ENCODE assay signal across 22 cellular contexts in genomic region chr14:105178069-105178867, GRCh38. TPM values are rescaled to one million over a fixed set of nuclear protein-coding genes. Genes with fewer than 3 reads are reported as not detected.
DNase-seq lines count a peak whose midpoint lies in the region; ATAC-seq and TF ChIP-seq lines count a peak whose summit lies in the region.
"Had no signal": no experiment of that assay in that cellular context is flagged by ENCODE, and none has a peak within 500 bp of the region (broad histone marks: within the 10 kb centered on the region; RNA-seq: fewer than 3 reads in every experiment).

No MANE protein-coding gene starts in this region.

- peaks cover 0 to 2% of the 10 kb centered on the region in 2 donors for H3K27me3 Mint-ChIP-seq in CD8-positive, alpha-beta memory T cell

- peak overlapping the region in 1 of 8 donors; percentile 54 for H3K27ac Mint-ChIP-seq in CD8-positive, alpha-beta memory T cell
- H3K27ac Mint-ChIP-seq: activated T-helper 2 cell treated with anti-CD3 and anti-CD28 coated beads, Interferon-gamma antibody, Interleukin-2, Interleukin-4, amounts not matched to agents 10 μg/mL and 5 μg/mL and 100 μg/mL, durations not matched to agents 14 hours and 24 hours and 36 hours; endodermal cell had no signal

- H3K4me1 ChIP-seq in CD8-positive, alpha-beta memory T cell (ENCODE audit: insufficient read depth, low read length): peaks cover 33% of the 10 kb centered on the region
- H3K4me1 ChIP-seq in foreskin keratinocyte: peaks cover 10% of the 10 kb centered on the region

- POLR2A ChIA-PET in CD8-positive, alpha-beta memory T cell (lab: Charles Lee): no interaction called here

- H3K4me1 Mint-ChIP-seq in CD8-positive, alpha-beta memory T cell: peaks cover 11 to 42% (median 16%) of the 10 kb centered on the region in 3 donors
- H3K4me1 Mint-ChIP-seq: endodermal cell had no signal

- no peak overlapping the region for H3K27ac ChIP-seq in CD8-positive, alpha-beta memory T cell (ENCODE audit: low read depth, low read length)
- H3K27ac ChIP-seq in foreskin keratinocyte: no peak overlapping the region
- no peak overlapping the region for H3K27ac ChIP-seq in substantia nigra (ENCODE audit: low read depth, low read length, poor library complexity, severe bottlenecking)
- H3K27ac ChIP-seq: brain microvascular endothelial cell, upper lobe of left lung had no signal

- CTCF ChIA-PET in CD8-positive, alpha-beta memory T cell (lab: Charles Lee): interaction anchor here (1.5 kb wide), 1 partner anchor 23 kb away, joined by 4 read pairs; no protein-coding TSS in a partner anchor

- DNase-seq in NCI-H2081 (lab: John Stamatoyannopoulos, UW): peak; percentile 38 to 54
- no peak for DNase-seq in NCI-H2081 treated with DMSO at 0.1 percent for 48 hours (lab: John Stamatoyannopoulos, UW)
- no peak for DNase-seq in CD8-positive, alpha-beta memory T cell
- peak; percentile 53 for DNase-seq in NCI-H69 (lab: John Stamatoyannopoulos, UW)
- no peak for DNase-seq in foreskin keratinocyte
- DNase-seq in substantia nigra (lab: John Stamatoyannopoulos, UW): no peak
- DNase-seq: 8988T; activated CD4-positive, alpha-beta T cell treated with anti-CD3 and anti-CD28 coated beads, Interleukin-2, amount 50 U/mL, for 4 hours; activated CD8-positive, alpha-beta memory T cell treated with anti-CD3 and anti-CD28 coated beads, Interleukin-2, amount 50 U/mL, for 48 hours; AML-193; brain microvascular endothelial cell; Calu3; EL; endodermal cell; MM.1S; NCI-H146; NCI-H446 treated with DMSO at 0.1 percent for 48 hours; stimulated activated CD4-positive, alpha-beta T cell treated with anti-CD3 and anti-CD28 coated beads, Interleukin-4, amount 100 ng/mL, for 4 hours had no signal

- peak overlapping the region in 4 of 7 donors; percentile 41 to 76 (median 46) for H3K4me3 Mint-ChIP-seq in CD8-positive, alpha-beta memory T cell
- H3K4me3 Mint-ChIP-seq: endodermal cell had no signal

- H3K27me3 ChIP-seq in CD8-positive, alpha-beta memory T cell (ENCODE audit: insufficient read depth, low read length, poor library complexity, severe bottlenecking): no peaks in the 10 kb centered on the region
- H3K27me3 ChIP-seq in foreskin keratinocyte: peaks cover 2% of the 10 kb centered on the region
- H3K27me3 ChIP-seq: brain microvascular endothelial cell, upper lobe of left lung had no signal

- no peaks in the 10 kb centered on the region for H3K9me3 ChIP-seq in CD8-positive, alpha-beta memory T cell (ENCODE audit: low read length)
- H3K9me3 ChIP-seq: upper lobe of left lung had no signal

- ATAC-seq in foreskin keratinocyte (no peak), SK-N-SH treated with all-trans-retinoic acid at 6 μM for 48 hours (no peak), HG03469 (IDR thresholded peaks at IDR 0.05; ENCODE audit: unreplicated experiment) (no peak)

- H3K9me3 Mint-ChIP-seq in CD8-positive, alpha-beta memory T cell: no peaks in the 10 kb centered on the region
- H3K9me3 Mint-ChIP-seq: activated T-helper 2 cell treated with anti-CD3 and anti-CD28 coated beads, Interferon-gamma antibody, Interleukin-2, Interleukin-4, amounts not matched to agents 10 μg/mL and 5 μg/mL and 100 μg/mL, durations not matched to agents 14 hours and 24 hours and 36 hours; endodermal cell had no signal

- no peaks in the 10 kb centered on the region for H3K36me3 Mint-ChIP-seq in CD8-positive, alpha-beta memory T cell

- peak; percentile 4 for TF ChIP-seq CTCF in foreskin keratinocyte (conservative IDR thresholded peaks at IDR 0.05)

- no peak overlapping the region for H3K4me3 ChIP-seq in CD8-positive, alpha-beta memory T cell (ENCODE audit: low read length)
- H3K4me3 ChIP-seq: upper lobe of left lung had no signal

- no peaks in the 10 kb centered on the region for H3K36me3 ChIP-seq in CD8-positive, alpha-beta memory T cell (ENCODE audit: insufficient read depth, low read length)
- H3K36me3 ChIP-seq: brain microvascular endothelial cell, upper lobe of left lung had no signal

TF ChIP-seq in SK-N-SH treated with all-trans-retinoic acid at 6 μM for 48 hours, 23 proteins besides CTCF, POLR2A, EP300 and RAD21:
- TF ChIP-seq SNAI2 (CRISPR knock-in tag; IDR thresholded peaks at IDR 0.05): no peak
- no peak for TF ChIP-seq ZFP30 (CRISPR knock-in tag; IDR thresholded peaks at IDR 0.05)
- no peak for TF ChIP-seq TOX (CRISPR knock-in tag; IDR thresholded peaks at IDR 0.05; ENCODE audit: borderline replicate concordance)
- TF ChIP-seq BACH2 (CRISPR knock-in tag; IDR thresholded peaks at IDR 0.05; ENCODE audit: borderline replicate concordance): no peak
- TF ChIP-seq ZNF565 (CRISPR knock-in tag; conservative IDR thresholded peaks at IDR 0.05; ENCODE audit: low read depth): no peak
- TF ChIP-seq TCF4 (CRISPR knock-in tag; IDR thresholded peaks at IDR 0.05; ENCODE audit: borderline replicate concordance): no peak
- no peak for TF ChIP-seq POU6F1 (CRISPR knock-in tag; IDR thresholded peaks at IDR 0.05; ENCODE audit: borderline replicate concordance, low read depth)
- no peak for TF ChIP-seq PPARA (CRISPR knock-in tag; IDR thresholded peaks at IDR 0.05; ENCODE audit: borderline replicate concordance)
- TF ChIP-seq ZNF8 (CRISPR knock-in tag; IDR thresholded peaks at IDR 0.05): no peak
- no peak for TF ChIP-seq RARB (CRISPR knock-in tag; IDR thresholded peaks at IDR 0.05)
- no peak for TF ChIP-seq CSDC2 (CRISPR knock-in tag; IDR thresholded peaks at IDR 0.05)
- no peak for TF ChIP-seq CREB5 (CRISPR knock-in tag; IDR thresholded peaks at IDR 0.05; ENCODE audit: low read depth)
- no peak for TF ChIP-seq ESRRG (CRISPR knock-in tag; IDR thresholded peaks at IDR 0.05)
- TF ChIP-seq ZFP3 (CRISPR knock-in tag; IDR thresholded peaks at IDR 0.05): no peak
- TF ChIP-seq ZNF70 (CRISPR knock-in tag; IDR thresholded peaks at IDR 0.05): no peak
- TF ChIP-seq ZC3H10 (CRISPR knock-in tag; IDR thresholded peaks at IDR 0.05): no peak

RNA-seq across cellular contexts. Expression of gene NUDT14, which starts 2.8 kb away (rescaled TPM):
- 1 to 10 TPM; 6.7 to 6.9 TPM for total RNA-seq in CD8-positive, alpha-beta memory T cell
- polyA plus RNA-seq in CD8-positive, alpha-beta memory T cell: 12.4 TPM
- total RNA-seq in foreskin keratinocyte: 30.3 and 31.8 TPM in 2 replicates
- polyA plus RNA-seq in foreskin keratinocyte: 43.7 and 44.3 TPM in 2 replicates

RNA-seq across cellular contexts. Expression of gene JAG2, which starts 9.7 kb away (rescaled TPM):
- total RNA-seq in CD8-positive, alpha-beta memory T cell: 1 to 10 TPM in 1 of 2 experiments, under 1 TPM in 1; 0.37 to 1.2 TPM
- polyA plus RNA-seq in CD8-positive, alpha-beta memory T cell: 0.15 TPM
- 27.4 and 45.2 TPM in 2 replicates for total RNA-seq in foreskin keratinocyte
- polyA plus RNA-seq in foreskin keratinocyte: 23.0 and 30.8 TPM in 2 replicates

Comparison
In these comparisons a context has a peak if more than half of its experiments do, and no peak if none do; other contexts are left out.
1. DNase-seq: peak in NCI-H2081 (2 of 2) and NCI-H69 (single experiment); none in NCI-H2081 treated with DMSO at 0.1 percent for 48 hours (single experiment), CD8-positive, alpha-beta memory T cell (0 of 5), foreskin keratinocyte (0 of 2) and substantia nigra (0 of 49).
2. RNA of gene JAG2, which starts 9.7 kb away (total RNA-seq): 27.4 to 45.2 TPM in foreskin keratinocyte; 0.37 to 1.2 TPM in CD8-positive, alpha-beta memory T cell; every median in the first group is over 10 times any median in the second.